In the genomic region with DNA sequence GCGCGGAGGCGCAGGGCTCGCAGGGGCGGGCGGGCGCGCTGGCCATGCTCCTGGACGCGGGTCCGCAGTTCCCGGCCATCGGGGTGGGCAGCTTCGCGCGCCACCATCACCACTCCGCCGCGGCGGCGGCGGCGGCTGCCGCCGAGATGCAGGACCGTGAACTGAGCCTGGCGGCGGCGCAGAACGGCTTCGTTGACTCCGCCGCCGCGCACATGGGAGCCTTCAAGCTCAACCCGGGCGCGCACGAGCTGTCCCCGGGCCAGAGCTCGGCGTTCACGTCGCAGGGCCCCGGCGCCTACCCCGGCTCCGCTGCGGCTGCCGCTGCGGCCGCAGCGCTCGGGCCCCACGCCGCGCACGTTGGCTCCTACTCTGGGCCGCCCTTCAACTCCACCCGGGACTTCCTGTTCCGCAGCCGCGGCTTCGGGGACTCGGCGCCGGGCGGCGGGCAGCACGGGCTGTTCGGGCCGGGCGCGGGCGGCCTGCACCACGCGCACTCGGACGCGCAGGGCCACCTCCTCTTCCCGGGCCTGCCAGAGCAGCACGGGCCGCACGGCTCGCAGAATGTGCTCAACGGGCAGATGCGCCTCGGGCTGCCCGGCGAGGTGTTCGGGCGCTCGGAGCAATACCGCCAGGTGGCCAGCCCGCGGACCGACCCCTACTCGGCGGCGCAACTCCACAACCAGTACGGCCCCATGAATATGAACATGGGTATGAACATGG, we compare ENCODE assay signal across 8 cellular contexts. TPM values are rescaled to one million over a fixed set of nuclear protein-coding genes. Genes with fewer than 3 reads are reported as not detected.
DNase-seq lines count a peak whose midpoint lies in the region; ATAC-seq and TF ChIP-seq lines count a peak whose summit lies in the region.

No MANE protein-coding gene starts in this region.

- CTCF ChIA-PET in activated CD8-positive, alpha-beta memory T cell treated with anti-CD3 and anti-CD28 coated beads, Interleukin-2, amount 10 ng/mL, durations not matched to agents 7 days and 5 days (lab: Charles Lee), result interaction anchor here (0.8 to 1.4 kb wide), 4 partner anchors 12 to 16 kb away, joined by 3 read pairs; no protein-coding TSS in a partner anchor
- CTCF ChIA-PET in activated CD8-positive, alpha-beta T cell treated with anti-CD3 and anti-CD28 coated beads for 36 hours (lab: Charles Lee), result interaction anchor here (1.1 to 1.5 kb wide), 3 partner anchors 253 to 533 kb away, joined by 3 to 4 read pairs (median 4); no protein-coding TSS in a partner anchor

- H3K9ac ChIP-seq in iPS-20b (ENCODE audit: low read depth, low read length), result peak overlapping the region; percentile 98; the same call in 1 of the 2 replicates

- TF ChIP-seq POLR2A in testis (IDR thresholded peaks at IDR 0.05), result no peak

- TF ChIP-seq CTCF in activated CD8-positive, alpha-beta T cell treated with anti-CD3 and anti-CD28 coated beads for 36 hours (IDR thresholded peaks at IDR 0.05), result no peak
- no peak for TF ChIP-seq CTCF in testis (IDR thresholded peaks at IDR 0.05)

- H3K27ac ChIP-seq in iPS-20b (ENCODE audit: low read length) (no peak overlapping the region), testis (no peak overlapping the region)

- H3K36me3 ChIP-seq in iPS-20b (ENCODE audit: insufficient read depth, low read depth, low read length), result peaks cover 45% of the 10 kb centered on the region
- H3K36me3 ChIP-seq in testis (ENCODE audit: low read depth, missing control alignments), result no peaks in the 10 kb centered on the region

- H3K27me3 Mint-ChIP-seq in activated CD8-positive, alpha-beta memory T cell treated with anti-CD3 and anti-CD28 coated beads, Interleukin-2, amount 10 ng/mL, durations not matched to agents 7 days and 5 days, result peaks cover 64% of the 10 kb centered on the region
- H3K27me3 Mint-ChIP-seq in activated CD8-positive, alpha-beta T cell treated with anti-CD3 and anti-CD28 coated beads for 36 hours, result peaks cover 63% of the 10 kb centered on the region

- H3K4me3 ChIP-seq in iPS-20b (ENCODE audit: low read length) (peak overlapping the region; percentile 97), testis (peak overlapping the region; percentile 23 to 40)

- H3K4me3 Mint-ChIP-seq in activated CD8-positive, alpha-beta memory T cell treated with anti-CD3 and anti-CD28 coated beads, Interleukin-2, amount 10 ng/mL, durations not matched to agents 7 days and 5 days, result peak overlapping the region; percentile 41
- no peak overlapping the region for H3K4me3 Mint-ChIP-seq in activated CD8-positive, alpha-beta T cell treated with anti-CD3 and anti-CD28 coated beads for 36 hours

- intact Hi-C loops in activated CD8-positive, alpha-beta T cell treated with anti-CD3 and anti-CD28 coated beads for 36 hours (cut with micrococcal nuclease), result no loop called here
- intact Hi-C loops in testis (cut with DNase I; ENCODE audit: low total_unique reads), result no loop called here

- H3K9me3 ChIP-seq in iPS-20b (ENCODE audit: insufficient read depth, low read depth, low read length) (no peaks in the 10 kb centered on the region; the same call in 1 of the 2 replicates), testis (no peaks in the 10 kb centered on the region)

- ATAC-seq in activated CD8-positive, alpha-beta memory T cell treated with anti-CD3 and anti-CD28 coated beads, Interleukin-2, amount 10 ng/mL, durations not matched to agents 7 days and 5 days, result no peak
- peak; percentile 6 for ATAC-seq in activated CD8-positive, alpha-beta T cell treated with anti-CD3 and anti-CD28 coated beads for 36 hours
- ATAC-seq in GM21423 (IDR thresholded peaks at IDR 0.05; ENCODE audit: unreplicated experiment) (no peak), HG03045 (IDR thresholded peaks at IDR 0.05; ENCODE audit: unreplicated experiment) (no peak)

- H3K4me1 Mint-ChIP-seq in activated CD8-positive, alpha-beta memory T cell treated with anti-CD3 and anti-CD28 coated beads, Interleukin-2, amount 10 ng/mL, durations not matched to agents 7 days and 5 days, result peaks cover 29% of the 10 kb centered on the region
- peaks cover 27% of the 10 kb centered on the region for H3K4me1 Mint-ChIP-seq in activated CD8-positive, alpha-beta T cell treated with anti-CD3 and anti-CD28 coated beads for 36 hours (ENCODE audit: low read depth)

- peak overlapping the region; percentile 75 for H3K27ac Mint-ChIP-seq in activated CD8-positive, alpha-beta memory T cell treated with anti-CD3 and anti-CD28 coated beads, Interleukin-2, amount 10 ng/mL, durations not matched to agents 7 days and 5 days
- H3K27ac Mint-ChIP-seq in activated CD8-positive, alpha-beta T cell treated with anti-CD3 and anti-CD28 coated beads for 36 hours, result no peak overlapping the region

- H3K27me3 ChIP-seq in iPS-20b (ENCODE audit: insufficient read depth, low read length), result peaks cover 57% of the 10 kb centered on the region
- H3K27me3 ChIP-seq in testis, result no peaks in the 10 kb centered on the region

- peaks cover 15% of the 10 kb centered on the region for H3K36me3 Mint-ChIP-seq in activated CD8-positive, alpha-beta memory T cell treated with anti-CD3 and anti-CD28 coated beads, Interleukin-2, amount 10 ng/mL, durations not matched to agents 7 days and 5 days
- H3K36me3 Mint-ChIP-seq in activated CD8-positive, alpha-beta T cell treated with anti-CD3 and anti-CD28 coated beads for 36 hours (ENCODE audit: low read depth), result peaks cover 10% of the 10 kb centered on the region

- WGBS in testis, 2 donors, result 0 to 1% methylated on average over 1 to 52 of the region's 101 CpGs

- no peaks in the 10 kb centered on the region for H3K9me3 Mint-ChIP-seq in activated CD8-positive, alpha-beta memory T cell treated with anti-CD3 and anti-CD28 coated beads, Interleukin-2, amount 10 ng/mL, durations not matched to agents 7 days and 5 days (ENCODE audit: low read depth)
- peaks cover 3% of the 10 kb centered on the region for H3K9me3 Mint-ChIP-seq in activated CD8-positive, alpha-beta T cell treated with anti-CD3 and anti-CD28 coated beads for 36 hours

- peaks cover 20% of the 10 kb centered on the region; the same call in 1 of the 2 replicates for H3K4me1 ChIP-seq in iPS-20b (ENCODE audit: insufficient read depth, low read length)
- peaks cover 5% of the 10 kb centered on the region for H3K4me1 ChIP-seq in testis

- POLR2A ChIA-PET in activated CD8-positive, alpha-beta T cell treated with anti-CD3 and anti-CD28 coated beads for 36 hours (lab: Charles Lee), result no interaction called here

- no peak for DNase-seq in activated CD8-positive, alpha-beta memory T cell treated with anti-CD3 and anti-CD28 coated beads, Interleukin-2, amount 10 ng/mL, durations not matched to agents 7 days and 5 days
- no peak for DNase-seq in activated CD8-positive, alpha-beta memory T cell treated with anti-CD3 and anti-CD28 coated beads for 24 hours
- no peak for DNase-seq in activated CD8-positive, alpha-beta T cell treated with anti-CD3 and anti-CD28 coated beads for 36 hours
- DNase-seq in testis, result no peak
- no peak for DNase-seq in glomerular visceral epithelial cell (ENCODE audit: extremely low spot score)

RNA-seq across cellular contexts. Expression of a gene that starts 0.6 kb away (rescaled TPM):
- 1 to 10 TPM in 1 of 2 experiments, under 1 TPM in 1; 0.26 to 1.6 TPM for total RNA-seq in activated CD8-positive, alpha-beta memory T cell treated with anti-CD3 and anti-CD28 coated beads, Interleukin-2, amount 10 ng/mL, durations not matched to agents 7 days and 5 days
- total RNA-seq in activated CD8-positive, alpha-beta T cell treated with anti-CD3 and anti-CD28 coated beads for 36 hours, result not detected
- 1 to 10 TPM; 1.3 to 6.9 TPM for total RNA-seq in testis
- 11.5 TPM for polyA plus RNA-seq in testis (ENCODE audit: insufficient read depth, low read depth, low replicate concordance)

RNA-seq across cellular contexts. Expression of a gene that starts 10.6 kb away (rescaled TPM):
- total RNA-seq in activated CD8-positive, alpha-beta memory T cell treated with anti-CD3 and anti-CD28 coated beads, Interleukin-2, amount 10 ng/mL, durations not matched to agents 7 days and 5 days, result not detected
- total RNA-seq in activated CD8-positive, alpha-beta T cell treated with anti-CD3 and anti-CD28 coated beads for 36 hours, result not detected
- total RNA-seq in testis, result 1 to 10 TPM; 2.0 to 3.0 TPM
- polyA plus RNA-seq in testis (ENCODE audit: insufficient read depth, low read depth, low replicate concordance), result 6.9 TPM
